ENCODE assay signal across 2 cellular contexts in the genomic region with DNA sequence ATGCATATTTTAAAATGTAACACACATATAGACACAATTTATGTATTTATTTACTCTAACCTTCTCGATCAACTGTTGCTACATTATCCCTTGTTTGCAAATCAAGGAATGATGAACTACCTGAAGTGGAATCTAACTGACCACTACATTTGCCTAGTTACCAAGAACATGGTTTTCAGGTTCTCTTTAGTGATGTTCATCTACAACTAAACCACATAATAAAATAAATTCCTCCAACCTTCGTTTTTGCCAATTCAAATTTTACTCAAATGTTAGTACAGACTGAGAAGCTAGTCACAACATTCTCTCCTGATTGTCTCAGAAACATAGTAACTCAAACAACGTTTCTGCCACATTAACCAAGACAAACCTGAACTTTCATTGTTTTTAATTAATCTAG.
TF ChIP-seq lines count a peak whose summit lies in the region.

No MANE protein-coding gene starts in this region.

TF ChIP-seq in SK-N-SH, 30 proteins besides CTCF, POLR2A, EP300 and RAD21 (continued from another document):
- TF ChIP-seq TAF1 (IDR thresholded peaks at IDR 0.05; ENCODE audit: borderline replicate concordance, low read depth, low read length) (no peak), NFIC (IDR thresholded peaks at IDR 0.05; ENCODE audit: borderline replicate concordance) (no peak), RFX5 (IDR thresholded peaks at IDR 0.05; ENCODE audit: low read length) (no peak), YY1 (IDR thresholded peaks at IDR 0.05; ENCODE audit: low read depth) (no peak), GABPA (IDR thresholded peaks at IDR 0.05; ENCODE audit: low read depth) (no peak)
- TF ChIP-seq, protein P1, sequence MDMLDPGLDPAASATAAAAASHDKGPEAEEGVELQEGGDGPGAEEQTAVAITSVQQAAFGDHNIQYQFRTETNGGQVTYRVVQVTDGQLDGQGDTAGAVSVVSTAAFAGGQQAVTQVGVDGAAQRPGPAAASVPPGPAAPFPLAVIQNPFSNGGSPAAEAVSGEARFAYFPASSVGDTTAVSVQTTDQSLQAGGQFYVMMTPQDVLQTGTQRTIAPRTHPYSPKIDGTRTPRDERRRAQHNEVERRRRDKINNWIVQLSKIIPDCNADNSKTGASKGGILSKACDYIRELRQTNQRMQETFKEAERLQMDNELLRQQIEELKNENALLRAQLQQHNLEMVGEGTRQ (IDR thresholded peaks at IDR 0.05; ENCODE audit: borderline replicate concordance, low read depth, low read length) = no peak
- TF ChIP-seq, protein P2, sequence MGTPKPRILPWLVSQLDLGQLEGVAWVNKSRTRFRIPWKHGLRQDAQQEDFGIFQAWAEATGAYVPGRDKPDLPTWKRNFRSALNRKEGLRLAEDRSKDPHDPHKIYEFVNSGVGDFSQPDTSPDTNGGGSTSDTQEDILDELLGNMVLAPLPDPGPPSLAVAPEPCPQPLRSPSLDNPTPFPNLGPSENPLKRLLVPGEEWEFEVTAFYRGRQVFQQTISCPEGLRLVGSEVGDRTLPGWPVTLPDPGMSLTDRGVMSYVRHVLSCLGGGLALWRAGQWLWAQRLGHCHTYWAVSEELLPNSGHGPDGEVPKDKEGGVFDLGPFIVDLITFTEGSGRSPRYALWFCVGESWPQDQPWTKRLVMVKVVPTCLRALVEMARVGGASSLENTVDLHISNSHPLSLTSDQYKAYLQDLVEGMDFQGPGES (IDR thresholded peaks at IDR 0.05; ENCODE audit: low read depth, low read length) = no peak
- TF ChIP-seq, protein P3, sequence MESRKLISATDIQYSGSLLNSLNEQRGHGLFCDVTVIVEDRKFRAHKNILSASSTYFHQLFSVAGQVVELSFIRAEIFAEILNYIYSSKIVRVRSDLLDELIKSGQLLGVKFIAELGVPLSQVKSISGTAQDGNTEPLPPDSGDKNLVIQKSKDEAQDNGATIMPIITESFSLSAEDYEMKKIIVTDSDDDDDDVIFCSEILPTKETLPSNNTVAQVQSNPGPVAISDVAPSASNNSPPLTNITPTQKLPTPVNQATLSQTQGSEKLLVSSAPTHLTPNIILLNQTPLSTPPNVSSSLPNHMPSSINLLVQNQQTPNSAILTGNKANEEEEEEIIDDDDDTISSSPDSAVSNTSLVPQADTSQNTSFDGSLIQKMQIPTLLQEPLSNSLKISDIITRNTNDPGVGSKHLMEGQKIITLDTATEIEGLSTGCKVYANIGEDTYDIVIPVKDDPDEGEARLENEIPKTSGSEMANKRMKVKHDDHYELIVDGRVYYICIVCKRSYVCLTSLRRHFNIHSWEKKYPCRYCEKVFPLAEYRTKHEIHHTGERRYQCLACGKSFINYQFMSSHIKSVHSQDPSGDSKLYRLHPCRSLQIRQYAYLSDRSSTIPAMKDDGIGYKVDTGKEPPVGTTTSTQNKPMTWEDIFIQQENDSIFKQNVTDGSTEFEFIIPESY (IDR thresholded peaks at IDR 0.05; ENCODE audit: borderline replicate concordance, low read depth) = no peak
TF ChIP-seq in SK-N-SH: peak in this region for 0.

TF ChIP-seq in SK-N-SH treated with all-trans-retinoic acid at 6 μM for 48 hours, 23 proteins besides CTCF, POLR2A, EP300 and RAD21 (continued from another document):
- TF ChIP-seq TOX (CRISPR knock-in tag; IDR thresholded peaks at IDR 0.05; ENCODE audit: borderline replicate concordance) (no peak), RARB (CRISPR knock-in tag; IDR thresholded peaks at IDR 0.05) (no peak), ZNF8 (CRISPR knock-in tag; IDR thresholded peaks at IDR 0.05) (no peak), ZFP3 (CRISPR knock-in tag; IDR thresholded peaks at IDR 0.05) (no peak), TCF4 (CRISPR knock-in tag; IDR thresholded peaks at IDR 0.05; ENCODE audit: borderline replicate concordance) (no peak), ZNF565 (CRISPR knock-in tag; conservative IDR thresholded peaks at IDR 0.05; ENCODE audit: low read depth) (no peak), ISL1 (CRISPR knock-in tag; IDR thresholded peaks at IDR 0.05) (no peak), BACH2 (CRISPR knock-in tag; IDR thresholded peaks at IDR 0.05; ENCODE audit: borderline replicate concordance) (no peak)
